Comparison of ENCODE assay signal across 6 cellular contexts in genomic region chr11:65047581-65048422, GRCh38. TPM values are rescaled to one million over a fixed set of nuclear protein-coding genes. Genes with fewer than 3 reads are reported as not detected.
DNase-seq lines count a peak whose midpoint lies in the region; ATAC-seq lines count a peak whose summit lies in the region.

No MANE protein-coding gene starts in this region.

- H3K36me3 Mint-ChIP-seq in activated CD4-positive, alpha-beta memory T cell treated with anti-CD3 and anti-CD28 coated beads for 36 hours = peaks cover 10% of the 10 kb centered on the region

- peaks cover 15% of the 10 kb centered on the region for H3K4me1 Mint-ChIP-seq in activated CD4-positive, alpha-beta memory T cell treated with anti-CD3 and anti-CD28 coated beads for 36 hours (ENCODE audit: low read depth)

- ATAC-seq in Right ventricle myocardium superior (ENCODE audit: poor library complexity) = peak; percentile 57

- H3K9me3 Mint-ChIP-seq in activated CD4-positive, alpha-beta memory T cell treated with anti-CD3 and anti-CD28 coated beads for 36 hours = no peaks in the 10 kb centered on the region

- peak overlapping the region; percentile 77 for H3K4me3 Mint-ChIP-seq in activated CD4-positive, alpha-beta memory T cell treated with anti-CD3 and anti-CD28 coated beads for 36 hours

- no peaks in the 10 kb centered on the region for H3K27me3 Mint-ChIP-seq in activated CD4-positive, alpha-beta memory T cell treated with anti-CD3 and anti-CD28 coated beads for 36 hours

- CTCF ChIA-PET in activated CD4-positive, alpha-beta memory T cell treated with anti-CD3 and anti-CD28 coated beads for 36 hours (lab: Charles Lee) = interaction anchor here (0.5 to 2.7 kb wide), 3 partner anchors 34 to 315 kb away, joined by 3 to 9 read pairs (median 3); partner anchors contain the start of gene ARL2

- DNase-seq in activated CD4-positive, alpha-beta memory T cell treated with anti-CD3 and anti-CD28 coated beads for 36 hours = peak; percentile 40
- DNase-seq in Right ventricle myocardium superior (peak; percentile 63), T-helper 9 cell (no peak), UCSD-AML1 (lab: John Stamatoyannopoulos, UW; ENCODE audit: unreplicated experiment) (no peak), D341Med (ENCODE audit: low spot score) (no peak)
- peak; percentile 11 for DNase-seq in stimulated activated naive CD4-positive, alpha-beta T cell treated with Interleukin-2 at 50 U/mL for 16 hours (lab: John Stamatoyannopoulos, UW)

- H3K27ac Mint-ChIP-seq in activated CD4-positive, alpha-beta memory T cell treated with anti-CD3 and anti-CD28 coated beads for 36 hours = peak overlapping the region; percentile 65

- POLR2A ChIA-PET in activated CD4-positive, alpha-beta memory T cell treated with anti-CD3 and anti-CD28 coated beads for 36 hours (lab: Charles Lee) = no interaction called here

- intact Hi-C loops in activated CD4-positive, alpha-beta memory T cell treated with anti-CD3 and anti-CD28 coated beads for 36 hours (cut with micrococcal nuclease) = no loop called here
- intact Hi-C loops in Right ventricle myocardium superior (cut with DNase I) = no loop called here

RNA-seq across cellular contexts. Expression of gene SAC3D1, which starts 6.8 kb away (rescaled TPM):
- total RNA-seq in activated CD4-positive, alpha-beta memory T cell treated with anti-CD3 and anti-CD28 coated beads for 36 hours = 10 to 100 TPM; 14.2 to 14.7 TPM
- 7.8 TPM for total RNA-seq in Right ventricle myocardium superior

RNA-seq across cellular contexts. Expression of gene NAALADL1, which starts 10.6 kb away (rescaled TPM):
- 10 to 100 TPM; 13.8 to 15.2 TPM for total RNA-seq in activated CD4-positive, alpha-beta memory T cell treated with anti-CD3 and anti-CD28 coated beads for 36 hours
- total RNA-seq in Right ventricle myocardium superior = 3.1 TPM

RNA-seq across cellular contexts. Expression of gene SNX15, which starts 20.6 kb away (rescaled TPM):
- total RNA-seq in activated CD4-positive, alpha-beta memory T cell treated with anti-CD3 and anti-CD28 coated beads for 36 hours = 10 to 100 TPM; 15.4 to 15.9 TPM
- 18.0 TPM for total RNA-seq in Right ventricle myocardium superior

RNA-seq across cellular contexts. Expression of gene ARL2, which starts 33.8 kb away (rescaled TPM):
- total RNA-seq in activated CD4-positive, alpha-beta memory T cell treated with anti-CD3 and anti-CD28 coated beads for 36 hours = 100 to 1,000 TPM; 104 to 109 TPM
- 126 TPM for total RNA-seq in Right ventricle myocardium superior

RNA-seq across cellular contexts. Expression of gene CDCA5, which starts 36.0 kb away (rescaled TPM):
- 100 to 1,000 TPM; 111 to 112 TPM for total RNA-seq in activated CD4-positive, alpha-beta memory T cell treated with anti-CD3 and anti-CD28 coated beads for 36 hours
- 1.4 TPM for total RNA-seq in Right ventricle myocardium superior

Comparison
In these comparisons a context has a peak if more than half of its experiments do, and no peak if none do; other contexts are left out.
1. DNase-seq: peak in activated CD4-positive, alpha-beta memory T cell treated with anti-CD3 and anti-CD28 coated beads for 36 hours (single experiment), Right ventricle myocardium superior (single experiment) and stimulated activated naive CD4-positive, alpha-beta T cell treated with Interleukin-2 at 50 U/mL for 16 hours (single experiment); none in T-helper 9 cell (single experiment), UCSD-AML1 (single experiment) and D341Med (single experiment).